In genomic region chr17:16453493-16453851, GRCh38 we compare ENCODE assay signal across 13 cellular contexts. TPM values are rescaled to one million over a fixed set of nuclear protein-coding genes. Genes with fewer than 3 reads are reported as not detected.
DNase-seq lines count a peak whose midpoint lies in the region; ATAC-seq and TF ChIP-seq lines count a peak whose summit lies in the region.
"Had no signal": no experiment of that assay in that cellular context is flagged by ENCODE, and none has a peak within 500 bp of the region (broad histone marks: within the 10 kb centered on the region; RNA-seq: fewer than 3 reads in every experiment).

No MANE protein-coding gene starts in this region.

- POLR2A ChIA-PET in CD4-positive, alpha-beta T cell (lab: Charles Lee): interaction anchor here (1.2 to 1.8 kb wide), 2 partner anchors 15 to 68 kb away, joined by 6 to 8 read pairs; no protein-coding TSS in a partner anchor
- POLR2A ChIA-PET in HEK293 (lab: Yijun Ruan, JAX): interaction anchor here (1.1 to 1.9 kb wide), 2 partner anchors 15 to 68 kb away, joined by 4 to 9 read pairs; no protein-coding TSS in a partner anchor
- POLR2A ChIA-PET in naive thymus-derived CD4-positive, alpha-beta T cell (lab: Charles Lee): interaction anchor here (0.9 kb wide), 1 partner anchor 12 kb away, joined by 4 read pairs; no protein-coding TSS in a partner anchor

- H3K4me1 ChIP-seq in HEK293 (ENCODE audit: control insufficient read depth, insufficient read depth, low read length): no peaks in the 10 kb centered on the region
- H3K4me1 ChIP-seq in naive thymus-derived CD4-positive, alpha-beta T cell (ENCODE audit: control insufficient read depth in 2 of 2, insufficient read depth in 2 of 2, low read length in 2 of 2): no peaks in the 10 kb centered on the region
- no peaks in the 10 kb centered on the region for H3K4me1 ChIP-seq in SJCRH30
- H3K4me1 ChIP-seq: left lung had no signal

- in situ Hi-C loops in GM13976 (cut with MboI; ENCODE audit: low sequenced_read_pairs, unreplicated experiment): no loop called here

- H3K36me3 ChIP-seq in HEK293 (ENCODE audit: control insufficient read depth in 2 of 2, insufficient read depth in 1 of 2, low read length in 2 of 2) (peaks cover 0 to 11% of the 10 kb centered on the region in 2 experiments; a peak in 2 of 3 replicates), SJCRH30 (peaks cover 5% of the 10 kb centered on the region)
- peaks cover 0 to 8% (median 0%) of the 10 kb centered on the region in 3 experiments for H3K36me3 ChIP-seq in naive thymus-derived CD4-positive, alpha-beta T cell (ENCODE audit: control insufficient read depth in 2 of 3, insufficient read depth in 3 of 3, low read length in 3 of 3)

- CTCF ChIA-PET in CD4-positive, alpha-beta T cell (lab: Charles Lee): interaction anchor here (0.7 to 2.1 kb wide), 8 partner anchors 12 to 136 kb away, joined by 3 to 13 read pairs (median 4); partner anchors contain the start of gene LRRC75A
- CTCF ChIA-PET in HEK293 (lab: Yijun Ruan, JAX): interaction anchor here (0.6 to 6.6 kb wide), 37 partner anchors 9 to 1583 kb away, joined by 3 to 261 read pairs (median 9); partner anchors contain the start of gene TRPV2
- CTCF ChIA-PET in naive thymus-derived CD4-positive, alpha-beta T cell (lab: Charles Lee): interaction anchor here (0.5 to 5.3 kb wide), 15 partner anchors 9 to 136 kb away, joined by 3 to 52 read pairs (median 4); partner anchors contain the start of gene TRPV2

- no peaks in the 10 kb centered on the region for H3K27me3 Mint-ChIP-seq in CD4-positive, alpha-beta T cell
- H3K27me3 Mint-ChIP-seq in activated naive CD8-positive, alpha-beta T cell treated with anti-CD3 and anti-CD28 coated beads for 36 hours: no peaks in the 10 kb centered on the region
- H3K27me3 Mint-ChIP-seq in naive thymus-derived CD4-positive, alpha-beta T cell: no peaks in the 10 kb centered on the region
- H3K27me3 Mint-ChIP-seq: naive thymus-derived CD8-positive, alpha-beta T cell had no signal

- H3K36me3 Mint-ChIP-seq in CD4-positive, alpha-beta T cell (ENCODE audit: low read depth): peaks cover 12% of the 10 kb centered on the region
- H3K36me3 Mint-ChIP-seq in activated naive CD8-positive, alpha-beta T cell treated with anti-CD3 and anti-CD28 coated beads for 36 hours: peaks cover 27% of the 10 kb centered on the region
- H3K36me3 Mint-ChIP-seq in naive thymus-derived CD4-positive, alpha-beta T cell: peaks cover 0 to 3% (median 0%) of the 10 kb centered on the region in 5 donors

- intact Hi-C loops in CD4-positive, alpha-beta T cell (cut with DNase I, micrococcal nuclease): loop anchor here (1.0 to 2.0 kb wide), 5 partner anchors 15 to 137 kb away; no protein-coding TSS in a partner anchor
- intact Hi-C loops in naive thymus-derived CD4-positive, alpha-beta T cell (cut with micrococcal nuclease): loop anchor here (1.0 to 5.0 kb wide), 6 partner anchors 15 to 136 kb away; no protein-coding TSS in a partner anchor

- ATAC-seq in CD4-positive, alpha-beta T cell (ENCODE audit: poor library complexity): no peak
- ATAC-seq in naive thymus-derived CD4-positive, alpha-beta T cell: no peak

- no peak overlapping the region for H3K4me3 ChIP-seq in HEK293 (ENCODE audit: low read depth, low read length)
- H3K4me3 ChIP-seq in naive thymus-derived CD4-positive, alpha-beta T cell (ENCODE audit: low read length): no peak overlapping the region
- no peak overlapping the region for H3K4me3 ChIP-seq in SJCRH30
- H3K4me3 ChIP-seq: left lung, suprapubic skin had no signal

- no peak for TF ChIP-seq CTCF in CD4-positive, alpha-beta T cell (IDR thresholded peaks at IDR 0.05)
- TF ChIP-seq CTCF in HEK293 (tag by site-specific recombination; IDR thresholded peaks at IDR 0.05): no peak
- no peak for TF ChIP-seq CTCF in GM13976 (IDR thresholded peaks at IDR 0.05; ENCODE audit: borderline replicate concordance, control extremely low read depth, extremely low read depth, insufficient read depth, missing control alignments)

- H3K27ac ChIP-seq in CD4-positive, alpha-beta T cell (ENCODE audit: low read depth, low read length): no peak overlapping the region
- H3K27ac ChIP-seq in HEK293 (ENCODE audit: extremely low read depth, low read depth, low read length) (no peak overlapping the region), SJCRH30 (no peak overlapping the region)
- no peak overlapping the region for H3K27ac ChIP-seq in naive thymus-derived CD4-positive, alpha-beta T cell (ENCODE audit: low read depth, low read length)
- H3K27ac ChIP-seq: left lung, suprapubic skin had no signal

- H3K4me3 Mint-ChIP-seq in CD4-positive, alpha-beta T cell: no peak overlapping the region
- no peak overlapping the region for H3K4me3 Mint-ChIP-seq in activated naive CD8-positive, alpha-beta T cell treated with anti-CD3 and anti-CD28 coated beads for 36 hours
- H3K4me3 Mint-ChIP-seq in naive thymus-derived CD4-positive, alpha-beta T cell: peak overlapping the region in 1 of 10 donors; percentile 43
- H3K4me3 Mint-ChIP-seq: endodermal cell had no signal

- H3K9me3 Mint-ChIP-seq in CD4-positive, alpha-beta T cell: no peaks in the 10 kb centered on the region
- H3K9me3 Mint-ChIP-seq in activated naive CD8-positive, alpha-beta T cell treated with anti-CD3 and anti-CD28 coated beads for 36 hours: no peaks in the 10 kb centered on the region
- H3K9me3 Mint-ChIP-seq in naive thymus-derived CD4-positive, alpha-beta T cell: peaks cover 0 to 3% (median 0%) of the 10 kb centered on the region in 11 donors
- H3K9me3 Mint-ChIP-seq: endodermal cell; naive thymus-derived CD8-positive, alpha-beta T cell had no signal

- H3K27me3 ChIP-seq in CD4-positive, alpha-beta T cell (ENCODE audit: control insufficient read depth, insufficient read depth, low read length): no peaks in the 10 kb centered on the region
- H3K27me3 ChIP-seq in naive thymus-derived CD4-positive, alpha-beta T cell (ENCODE audit: control insufficient read depth in 2 of 2, insufficient read depth in 2 of 2, low read length in 2 of 2): no peaks in the 10 kb centered on the region
- no peaks in the 10 kb centered on the region for H3K27me3 ChIP-seq in SJCRH30
- H3K27me3 ChIP-seq: left lung, suprapubic skin had no signal

- H3K9me3 ChIP-seq in CD4-positive, alpha-beta T cell (ENCODE audit: control insufficient read depth, low read length): no peaks in the 10 kb centered on the region
- H3K9me3 ChIP-seq in HEK293 (ENCODE audit: control insufficient read depth, insufficient read depth, low read depth, low read length) (no peaks in the 10 kb centered on the region), SJCRH30 (replicated peaks) (no peaks in the 10 kb centered on the region)
- H3K9me3 ChIP-seq in naive thymus-derived CD4-positive, alpha-beta T cell (ENCODE audit: control insufficient read depth in 2 of 3, low read length in 3 of 3): no peaks in the 10 kb centered on the region
- H3K9me3 ChIP-seq: left lung, suprapubic skin had no signal

- no peak for DNase-seq in CD4-positive, alpha-beta T cell
- DNase-seq in activated naive CD8-positive, alpha-beta T cell treated with anti-CD3 and anti-CD28 coated beads for 36 hours: no peak
- no peak for DNase-seq in naive thymus-derived CD4-positive, alpha-beta T cell
- DNase-seq in GM13976 (ENCODE audit: low spot score) (no peak), NOMO-1 treated with DMSO at 0.1 percent for 48 hours (lab: John Stamatoyannopoulos, UW; ENCODE audit: unreplicated experiment) (no peak), SJCRH30 (no peak), COR-L47 (lab: John Stamatoyannopoulos, UW) (no peak)
- DNase-seq: GOT3 had no signal

- peaks cover 14% of the 10 kb centered on the region for H3K4me1 Mint-ChIP-seq in CD4-positive, alpha-beta T cell (ENCODE audit: low read depth)
- H3K4me1 Mint-ChIP-seq in activated naive CD8-positive, alpha-beta T cell treated with anti-CD3 and anti-CD28 coated beads for 36 hours: peaks cover 9% of the 10 kb centered on the region
- H3K4me1 Mint-ChIP-seq in naive thymus-derived CD4-positive, alpha-beta T cell: peaks cover 0 to 11% (median 7%) of the 10 kb centered on the region in 7 donors

- H3K27ac Mint-ChIP-seq in CD4-positive, alpha-beta T cell: peak overlapping the region; percentile 50
- H3K27ac Mint-ChIP-seq in activated naive CD8-positive, alpha-beta T cell treated with anti-CD3 and anti-CD28 coated beads for 36 hours: peak overlapping the region; percentile 18
- H3K27ac Mint-ChIP-seq in naive thymus-derived CD4-positive, alpha-beta T cell: peak overlapping the region in 5 of 9 donors; percentile 14 to 77 (median 61)
- H3K27ac Mint-ChIP-seq: endodermal cell had no signal

TF ChIP-seq in HEK293, 187 proteins besides CTCF, POLR2A, EP300 and RAD21:
- TF ChIP-seq ZNF530 (tag by site-specific recombination; IDR thresholded peaks at IDR 0.05; ENCODE audit: low read depth): no peak
- no peak for TF ChIP-seq KLF16 (tag by site-specific recombination; IDR thresholded peaks at IDR 0.05)
- 0 out of 2 replicates have a peak, but pooled peaks have one; percentile 1 for TF ChIP-seq ZNF157 (tag by site-specific recombination; IDR thresholded peaks at IDR 0.05)
- no peak; the same call in 1 of the 2 replicates for TF ChIP-seq ZBTB17 (tag by site-specific recombination; IDR thresholded peaks at IDR 0.05)
- 0 out of 2 replicates have a peak, but pooled peaks have one; percentile 1 for TF ChIP-seq ZNF548 (tag by site-specific recombination; IDR thresholded peaks at IDR 0.05)

RNA-seq across cellular contexts. Expression of gene TRPV2, which starts 38.1 kb away (rescaled TPM):
- 10 to 100 TPM; 42.8 to 45.2 TPM for total RNA-seq in CD4-positive, alpha-beta T cell
- 10 to 100 TPM; 34.4 to 40.2 TPM for total RNA-seq in activated naive CD8-positive, alpha-beta T cell treated with anti-CD3 and anti-CD28 coated beads for 36 hours
- 100 to 1,000 TPM in 1 of 5 experiments, 10 to 100 TPM in 4; 66.8 to 141 (median 80.0) TPM for total RNA-seq in naive thymus-derived CD4-positive, alpha-beta T cell
- polyA plus RNA-seq in naive thymus-derived CD4-positive, alpha-beta T cell: 100 to 1,000 TPM in 1 of 2 donors, 10 to 100 TPM in 1; 78.7 to 104 TPM
- total RNA-seq in SJCRH30 (2014; rRNA removed; shearing (Covaris generic)): 0.42 and 0.63 TPM in 2 replicates

RNA-seq across cellular contexts. Expression of gene LRRC75A, which starts 38.5 kb away (rescaled TPM):
- 1 to 10 TPM; 1.5 to 1.9 TPM for total RNA-seq in CD4-positive, alpha-beta T cell
- 1 to 10 TPM; 1.5 to 1.7 TPM for total RNA-seq in activated naive CD8-positive, alpha-beta T cell treated with anti-CD3 and anti-CD28 coated beads for 36 hours
- total RNA-seq in naive thymus-derived CD4-positive, alpha-beta T cell: 1 to 10 TPM in 4 of 5 experiments, under 1 TPM in 1; 0.92 to 5.2 (median 3.8) TPM
- 1 to 10 TPM; 1.7 to 2.6 TPM for polyA plus RNA-seq in naive thymus-derived CD4-positive, alpha-beta T cell
- 3.7 and 4.8 TPM in 2 replicates for total RNA-seq in SJCRH30 (2014; rRNA removed; shearing (Covaris generic))

Comparison
In these comparisons a context has a peak if more than half of its experiments do, and no peak if none do; other contexts are left out.
1. RNA of gene TRPV2, which starts 38.1 kb away (total RNA-seq): 66.8 to 141 TPM in naive thymus-derived CD4-positive, alpha-beta T cell, 42.8 to 45.2 TPM in CD4-positive, alpha-beta T cell and 34.4 to 40.2 TPM in activated naive CD8-positive, alpha-beta T cell treated with anti-CD3 and anti-CD28 coated beads for 36 hours; 0.42 to 0.63 TPM in SJCRH30; every median in the first group is over 10 times any median in the second.
2. Peak in every context shown above with its lines, with median percentiles within 50 percentile points of each other: H3K27ac Mint-ChIP-seq.